8 cellular contexts compared by ENCODE assay signal in genomic region chr1:183022202-183023145, GRCh38. TPM values are rescaled to one million over a fixed set of nuclear protein-coding genes. Genes with fewer than 3 reads are reported as not detected.
DNase-seq lines count a peak whose midpoint lies in the region; TF ChIP-seq lines count a peak whose summit lies in the region.

No MANE protein-coding gene starts in this region.

- intact Hi-C loops in esophagus muscularis mucosa (cut with DNase I) = loop anchor here (5.0 kb wide), 1 partner anchor 215 kb away; no protein-coding TSS in a partner anchor

- TF ChIP-seq CTCF in HFF-Myc (IDR thresholded peaks at IDR 0.05; ENCODE audit: low read depth, low read length, missing control alignments) = no peak
- no peak for TF ChIP-seq CTCF in esophagus muscularis mucosa (IDR thresholded peaks at IDR 0.05)

- H3K36me3 ChIP-seq in esophagus muscularis mucosa (no peaks in the 10 kb centered on the region), stomach smooth muscle (ENCODE audit: control insufficient read depth in 2 of 2, insufficient read depth in 2 of 2, low read length in 2 of 2) (no peaks in the 10 kb centered on the region)

- H3K9me3 ChIP-seq in esophagus muscularis mucosa (no peaks in the 10 kb centered on the region), mononuclear cell (ENCODE audit: low read depth, low read length) (no peaks in the 10 kb centered on the region), stomach smooth muscle (ENCODE audit: control insufficient read depth in 2 of 2, low read length in 2 of 2) (no peaks in the 10 kb centered on the region)

- peak overlapping the region; percentile 98 to 100 (median 100) for H3K27ac ChIP-seq in esophagus muscularis mucosa (replicated peaks in 1 of 4)
- peak overlapping the region; percentile 98 for H3K27ac ChIP-seq in stomach smooth muscle (ENCODE audit: low read length)

- peaks cover 17 to 39% (median 35%) of the 10 kb centered on the region in 4 donors for H3K4me1 ChIP-seq in esophagus muscularis mucosa
- H3K4me1 ChIP-seq in mononuclear cell (ENCODE audit: insufficient read depth, low read length) = peaks cover 16% of the 10 kb centered on the region
- H3K4me1 ChIP-seq in stomach smooth muscle (ENCODE audit: control insufficient read depth, insufficient read depth, low read length) = peaks cover 7% of the 10 kb centered on the region

- TF ChIP-seq EP300 in esophagus muscularis mucosa (IDR thresholded peaks at IDR 0.05) = peak; percentile 14

- WGBS in esophagus muscularis mucosa = 2% methylated on average over 34 of the region's 57 CpGs

- peak; percentile 57 for TF ChIP-seq POLR2A in esophagus muscularis mucosa (IDR thresholded peaks at IDR 0.05; ENCODE audit: low read depth)

- DNase-seq in NCI-H510A treated with DMSO at 0.1 percent for 48 hours (lab: John Stamatoyannopoulos, UW) = peak; percentile 61
- DNase-seq in NCI-H510A (lab: John Stamatoyannopoulos, UW) = no peak
- peak; percentile 88 for DNase-seq in HFF-Myc (ENCODE audit: extremely low read depth, low read depth)
- peak; percentile 43 for DNase-seq in NCI-H1694 (lab: John Stamatoyannopoulos, UW)
- DNase-seq in activated CD8-positive, alpha-beta memory T cell treated with anti-CD3 and anti-CD28 coated beads for 24 hours = peak; percentile 60
- peak; percentile 98 for DNase-seq in esophagus muscularis mucosa (ENCODE audit: extremely low spot score)

- H3K9ac ChIP-seq in stomach smooth muscle (ENCODE audit: low read length in 2 of 2) = peak overlapping the region; percentile 93 to 94

- peak overlapping the region; percentile 78 for H3K4me3 ChIP-seq in HFF-Myc (replicated peaks; ENCODE audit: low read depth, low read length)
- H3K4me3 ChIP-seq in esophagus muscularis mucosa = peak overlapping the region; percentile 80 to 97 (median 92)
- peak overlapping the region; percentile 38 for H3K4me3 ChIP-seq in mononuclear cell (ENCODE audit: low read length)
- H3K4me3 ChIP-seq in stomach smooth muscle (ENCODE audit: low read length in 2 of 2) = peak overlapping the region; percentile 74 to 76

- H3K27me3 ChIP-seq in esophagus muscularis mucosa (no peaks in the 10 kb centered on the region), mononuclear cell (ENCODE audit: insufficient read depth, low read length) (peaks cover 50% of the 10 kb centered on the region), stomach smooth muscle (ENCODE audit: control insufficient read depth in 1 of 2, insufficient read depth in 2 of 2, low read length in 2 of 2) (no peaks in the 10 kb centered on the region)

RNA-seq across cellular contexts. Expression of gene LAMC1, which starts 0.7 kb away (rescaled TPM):
- total RNA-seq in esophagus muscularis mucosa (100 to 1,000 TPM; 387 to 474 (median 408) TPM), mononuclear cell (2.6 TPM)

Comparison
In these comparisons a context has a peak if more than half of its experiments do, and no peak if none do; other contexts are left out.
1. H3K4me3 ChIP-seq: peak in every context shown above with its lines; median percentile 92 in esophagus muscularis mucosa; 78 in HFF-Myc; 75 in stomach smooth muscle; 38 in mononuclear cell.
2. RNA of gene LAMC1, which starts 0.7 kb away (total RNA-seq): 387 to 474 TPM in esophagus muscularis mucosa; 2.6 TPM in mononuclear cell (single experiment); every median in the first group is over 100 times any median in the second.